Comparison of ENCODE assay signal across 8 cellular contexts in the genomic region with DNA sequence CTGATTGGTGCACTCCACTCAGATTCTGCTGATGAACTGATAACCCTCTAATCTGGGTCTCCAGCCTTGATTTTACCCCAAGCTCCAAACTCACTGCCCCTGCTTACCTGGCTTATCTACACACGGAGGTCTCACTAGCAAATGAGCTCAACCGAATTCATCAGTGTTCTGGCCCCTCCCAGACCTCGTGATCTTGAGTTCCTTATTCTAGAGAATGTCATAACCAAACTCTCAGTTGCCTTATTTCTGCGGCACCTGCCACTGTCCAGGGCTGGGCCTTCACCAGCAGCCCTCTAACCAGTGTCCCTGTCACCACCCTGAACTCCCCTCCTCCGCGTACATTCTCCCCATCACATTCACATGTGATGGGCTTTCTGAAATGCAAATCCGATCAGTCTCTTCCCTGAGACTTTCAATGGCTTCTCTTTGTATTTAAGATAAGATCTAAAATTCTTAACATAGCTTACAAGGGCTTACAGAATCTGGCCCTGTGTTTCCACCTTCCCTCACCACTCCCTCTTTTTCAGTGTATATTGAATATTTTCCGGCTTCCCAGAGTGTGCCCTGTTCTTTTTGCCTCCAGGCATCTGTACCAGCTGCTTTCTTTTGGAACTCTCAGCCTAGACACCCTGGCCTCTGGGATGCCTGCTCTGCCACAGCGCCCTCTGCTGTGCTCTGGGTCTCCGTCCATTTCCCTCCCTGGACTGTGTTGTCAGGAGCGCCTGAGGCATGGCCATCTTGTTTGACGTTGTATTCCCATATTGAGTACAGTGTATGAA. TPM values are rescaled to one million over a fixed set of nuclear protein-coding genes. Genes with fewer than 3 reads are reported as not detected.
DNase-seq lines count a peak whose midpoint lies in the region; ATAC-seq and TF ChIP-seq lines count a peak whose summit lies in the region.

No MANE protein-coding gene starts in this region.

- H3K36me3 ChIP-seq in CD8-positive, alpha-beta memory T cell (ENCODE audit: insufficient read depth, low read length), result no peaks in the 10 kb centered on the region
- no peaks in the 10 kb centered on the region for H3K36me3 ChIP-seq in iPS DF 6.9 (ENCODE audit: control insufficient read depth, insufficient read depth, low read length)

- no peak overlapping the region for H3K27ac ChIP-seq in CD8-positive, alpha-beta memory T cell (ENCODE audit: low read depth, low read length)
- no peak overlapping the region for H3K27ac ChIP-seq in iPS DF 6.9 (ENCODE audit: low read length)

- CTCF ChIA-PET in CD8-positive, alpha-beta memory T cell (lab: Charles Lee), result interaction anchor here (0.6 to 4.6 kb wide), 25 partner anchors 10 to 1021 kb away, joined by 3 to 23 read pairs (median 4); partner anchors contain the start of gene NEMP2

- H3K4me3 Mint-ChIP-seq in CD8-positive, alpha-beta memory T cell, result peak overlapping the region in 5 of 7 donors; percentile 22 to 81 (median 43)
- H3K4me3 Mint-ChIP-seq in activated naive CD8-positive, alpha-beta T cell treated with anti-CD3 and anti-CD28 coated beads, Interleukin-2, amount 10 ng/mL, durations not matched to agents 7 days and 5 days, result no peak overlapping the region

- WGBS in iPS DF 6.9 (ENCODE audit: insufficient coverage, insufficient read length), result no CpG with 5 or more reads among the region's 12 CpGs

- DNase-seq in CD8-positive, alpha-beta memory T cell, result peak; percentile 38 to 69 (median 43)
- peak; percentile 4 to 9 for DNase-seq in SHP77 (lab: John Stamatoyannopoulos, UW)
- DNase-seq in activated naive CD8-positive, alpha-beta T cell treated with anti-CD3 and anti-CD28 coated beads, Interleukin-2, amount 10 ng/mL, durations not matched to agents 7 days and 5 days, result peak; percentile 62
- DNase-seq in iPS DF 6.9 (ENCODE audit: low read depth, low spot score), result peak; percentile 75
- peak; percentile 31 for DNase-seq in stimulated activated CD4-positive, alpha-beta T cell treated with anti-CD3 and anti-CD28 coated beads, Interleukin-2, amount 100 ng/mL, for 4 hours (ENCODE audit: low read depth)
- no peak for DNase-seq in kidney glomerular epithelial cell (lab: John Stamatoyannopoulos, UW)

- ATAC-seq in HG03175 (IDR thresholded peaks at IDR 0.05; ENCODE audit: unreplicated experiment), result peak; percentile 57
- ATAC-seq in activated naive CD8-positive, alpha-beta T cell treated with anti-CD3 and anti-CD28 coated beads, Interleukin-2, amount 10 ng/mL, durations not matched to agents 7 days and 5 days (ENCODE audit: low read depth), result peak; percentile 79

- H3K4me3 ChIP-seq in CD8-positive, alpha-beta memory T cell (ENCODE audit: low read length), result no peak overlapping the region
- no peak overlapping the region for H3K4me3 ChIP-seq in iPS DF 6.9 (ENCODE audit: low read length)

- no peaks in the 10 kb centered on the region for H3K27me3 Mint-ChIP-seq in CD8-positive, alpha-beta memory T cell
- H3K27me3 Mint-ChIP-seq in activated naive CD8-positive, alpha-beta T cell treated with anti-CD3 and anti-CD28 coated beads, Interleukin-2, amount 10 ng/mL, durations not matched to agents 7 days and 5 days, result no peaks in the 10 kb centered on the region

- no peaks in the 10 kb centered on the region for H3K9me3 Mint-ChIP-seq in CD8-positive, alpha-beta memory T cell
- no peaks in the 10 kb centered on the region for H3K9me3 Mint-ChIP-seq in activated naive CD8-positive, alpha-beta T cell treated with anti-CD3 and anti-CD28 coated beads, Interleukin-2, amount 10 ng/mL, durations not matched to agents 7 days and 5 days

- peaks cover 12% of the 10 kb centered on the region for H3K4me1 ChIP-seq in CD8-positive, alpha-beta memory T cell (ENCODE audit: insufficient read depth, low read length)
- peaks cover 9% of the 10 kb centered on the region; the same call in 1 of the 2 replicates for H3K4me1 ChIP-seq in iPS DF 6.9 (ENCODE audit: control insufficient read depth, insufficient read depth, low read length)

- H3K27ac Mint-ChIP-seq in CD8-positive, alpha-beta memory T cell, result peak overlapping the region in 7 of 8 donors; percentile 15 to 92 (median 45)
- peak overlapping the region; percentile 21 for H3K27ac Mint-ChIP-seq in activated naive CD8-positive, alpha-beta T cell treated with anti-CD3 and anti-CD28 coated beads, Interleukin-2, amount 10 ng/mL, durations not matched to agents 7 days and 5 days

- H3K36me3 Mint-ChIP-seq in CD8-positive, alpha-beta memory T cell, result peaks cover 0 to 26% (median 3%) of the 10 kb centered on the region in 3 donors
- peaks cover 5% of the 10 kb centered on the region for H3K36me3 Mint-ChIP-seq in activated naive CD8-positive, alpha-beta T cell treated with anti-CD3 and anti-CD28 coated beads, Interleukin-2, amount 10 ng/mL, durations not matched to agents 7 days and 5 days

- peaks cover 41 to 57% (median 51%) of the 10 kb centered on the region in 3 donors for H3K4me1 Mint-ChIP-seq in CD8-positive, alpha-beta memory T cell
- peaks cover 20% of the 10 kb centered on the region for H3K4me1 Mint-ChIP-seq in activated naive CD8-positive, alpha-beta T cell treated with anti-CD3 and anti-CD28 coated beads, Interleukin-2, amount 10 ng/mL, durations not matched to agents 7 days and 5 days

- no peaks in the 10 kb centered on the region for H3K27me3 ChIP-seq in CD8-positive, alpha-beta memory T cell (ENCODE audit: insufficient read depth, low read length, poor library complexity, severe bottlenecking)
- H3K27me3 ChIP-seq in iPS DF 6.9 (ENCODE audit: control insufficient read depth, insufficient read depth, low read length), result no peaks in the 10 kb centered on the region

- TF ChIP-seq POLR2A in GM19193 (IDR thresholded peaks at IDR 0.05; ENCODE audit: extremely low read depth, insufficient read depth, insufficient read length), result peak; percentile 77

- no peaks in the 10 kb centered on the region for H3K9me3 ChIP-seq in CD8-positive, alpha-beta memory T cell (ENCODE audit: low read length)
- no peaks in the 10 kb centered on the region for H3K9me3 ChIP-seq in iPS DF 6.9 (ENCODE audit: control insufficient read depth, insufficient read depth, low read length)

- POLR2A ChIA-PET in CD8-positive, alpha-beta memory T cell (lab: Charles Lee), result no interaction called here
- POLR2A ChIA-PET in activated naive CD8-positive, alpha-beta T cell treated with anti-CD3 and anti-CD28 coated beads, Interleukin-2, amount 10 ng/mL, durations not matched to agents 7 days and 5 days (lab: Charles Lee), result no interaction called here

RNA-seq across cellular contexts. Expression of gene NAB1, which starts 31.1 kb away (rescaled TPM):
- total RNA-seq in CD8-positive, alpha-beta memory T cell, result 10 to 100 TPM; 29.8 to 35.1 TPM
- 3.9 TPM for polyA plus RNA-seq in CD8-positive, alpha-beta memory T cell
- total RNA-seq in activated naive CD8-positive, alpha-beta T cell treated with anti-CD3 and anti-CD28 coated beads, Interleukin-2, amount 10 ng/mL, durations not matched to agents 7 days and 5 days, result 10 to 100 TPM; 33.0 to 36.3 TPM
